8 cellular contexts compared by ENCODE assay signal in genomic region chr10:131982185-131982756, GRCh38. TPM values are rescaled to one million over a fixed set of nuclear protein-coding genes. Genes with fewer than 3 reads are reported as not detected.
DNase-seq lines count a peak whose midpoint lies in the region; ATAC-seq and TF ChIP-seq lines count a peak whose summit lies in the region.

No MANE protein-coding gene starts in this region.

- TF ChIP-seq CTCF in CD14-positive monocyte (IDR thresholded peaks at IDR 0.05) (no peak), brain (conservative IDR thresholded peaks at IDR 0.05) (no peak)

- H3K36me3 Mint-ChIP-seq in CD14-positive monocyte: peaks cover 0 to 9% of the 10 kb centered on the region in 2 donors
- peaks cover 61% of the 10 kb centered on the region for H3K36me3 Mint-ChIP-seq in brain

- no peak overlapping the region for H3K9ac ChIP-seq in muscle layer of colon (ENCODE audit: low read length)

- H3K27me3 Mint-ChIP-seq in CD14-positive monocyte (ENCODE audit: low read depth in 3 of 3): peaks cover 54 to 75% (median 55%) of the 10 kb centered on the region in 3 donors
- peaks cover 15% of the 10 kb centered on the region for H3K27me3 Mint-ChIP-seq in brain

- H3K9me3 Mint-ChIP-seq in CD14-positive monocyte: peaks cover 0 to 23% (median 13%) of the 10 kb centered on the region in 7 donors
- H3K9me3 Mint-ChIP-seq in brain: peaks cover 3 to 46% (median 20%) of the 10 kb centered on the region in 5 experiments

- H3K4me1 ChIP-seq in muscle layer of colon (ENCODE audit: insufficient read depth, low read length): peaks cover 24% of the 10 kb centered on the region

- H3K27me3 ChIP-seq in muscle layer of colon (ENCODE audit: control insufficient read depth in 1 of 2, insufficient read depth in 2 of 2, low read length in 2 of 2): no peaks in the 10 kb centered on the region

- H3K4me3 Mint-ChIP-seq in CD14-positive monocyte: peak overlapping the region; percentile 51 to 69
- H3K4me3 Mint-ChIP-seq in brain: peak overlapping the region; percentile 59 to 79 (median 75)

- H3K4me3 ChIP-seq in muscle layer of colon (ENCODE audit: low read depth in 1 of 2, low read length in 2 of 2): peak overlapping the region; percentile 46 to 75

- no peak overlapping the region for H3K27ac Mint-ChIP-seq in CD14-positive monocyte
- H3K27ac Mint-ChIP-seq in brain: no peak overlapping the region

- H3K4me1 Mint-ChIP-seq in CD14-positive monocyte (peaks cover 13% of the 10 kb centered on the region), brain (peaks cover 44% of the 10 kb centered on the region)

- intact Hi-C loops in CD14-positive monocyte (cut with micrococcal nuclease): no loop called here

- H3K9me3 ChIP-seq in muscle layer of colon (ENCODE audit: low read length): no peaks in the 10 kb centered on the region

- ATAC-seq in GM19372 (IDR thresholded peaks at IDR 0.05; ENCODE audit: low read depth, unreplicated experiment): peak; percentile 4
- ATAC-seq in HG03378 (IDR thresholded peaks at IDR 0.05; ENCODE audit: unreplicated experiment): peak; percentile 27

- H3K27ac ChIP-seq in muscle layer of colon (ENCODE audit: low read depth, low read length): peak overlapping the region; percentile 61

- H3K36me3 ChIP-seq in muscle layer of colon (ENCODE audit: insufficient read depth, low read length): no peaks in the 10 kb centered on the region

- DNase-seq in CD14-positive monocyte (ENCODE audit: low spot score) (no peak), NCI-H1417 treated with DMSO at 0.1 percent for 48 hours (lab: John Stamatoyannopoulos, UW) (no peak), OCI-M1 (lab: John Stamatoyannopoulos, UW) (no peak)
- no peak for DNase-seq in activated CD4-positive, CD25-positive, alpha-beta regulatory T cell (lab: John Stamatoyannopoulos, UW)

RNA-seq across cellular contexts. Expression of gene BNIP3, which starts 0.5 kb away (rescaled TPM):
- polyA plus RNA-seq in CD14-positive monocyte (1 to 10 TPM; 4.6 to 7.2 TPM), brain (ENCODE audit: insufficient read depth, low read depth, low replicate concordance) (43.7 TPM)
